Comparison of ENCODE assay signal across 26 cellular contexts in genomic region chr16:2081685-2082084, GRCh38. TPM values are rescaled to one million over a fixed set of nuclear protein-coding genes. Genes with fewer than 3 reads are reported as not detected.
A peak's percentile ranks its signal among the peaks of the same experiment; 100 is the strongest.
DNase-seq lines count a peak whose midpoint lies in the region; ATAC-seq and TF ChIP-seq lines count a peak whose summit lies in the region.
"Had no signal": no experiment of that assay in that cellular context is flagged by ENCODE, and none has a peak within 500 bp of the region (broad histone marks: within the 10 kb centered on the region; RNA-seq: fewer than 3 reads in every experiment).

No MANE protein-coding gene starts in this region.

- no peaks in the 10 kb centered on the region for H3K36me3 Mint-ChIP-seq in activated CD8-positive, alpha-beta T cell treated with anti-CD3 and anti-CD28 coated beads for 36 hours (ENCODE audit: low read depth)
- H3K36me3 Mint-ChIP-seq: activated CD4-positive, alpha-beta memory T cell treated with anti-CD3 and anti-CD28 coated beads for 36 hours; neural progenitor cell had no signal

- TF ChIP-seq POLR2A in adrenal gland (IDR thresholded peaks at IDR 0.05), result no peak
- no peak for TF ChIP-seq POLR2A in gastroesophageal sphincter (IDR thresholded peaks at IDR 0.05)
- TF ChIP-seq POLR2A in ovary (IDR thresholded peaks at IDR 0.05), result no peak
- no peak for TF ChIP-seq POLR2A in GM18505 (IDR thresholded peaks at IDR 0.05; ENCODE audit: borderline replicate concordance, extremely low read depth, insufficient read depth, insufficient read length)

- H3K27ac Mint-ChIP-seq in activated CD8-positive, alpha-beta T cell treated with anti-CD3 and anti-CD28 coated beads for 36 hours, result no peak overlapping the region
- H3K27ac Mint-ChIP-seq: activated CD4-positive, alpha-beta memory T cell treated with anti-CD3 and anti-CD28 coated beads for 36 hours; T-helper 17 cell had no signal

- H3K9me3 ChIP-seq in BLaER1 (no peaks in the 10 kb centered on the region), adrenal gland (replicated peaks in 1 of 3) (no peaks in the 10 kb centered on the region), gastroesophageal sphincter (no peaks in the 10 kb centered on the region), ovary (no peaks in the 10 kb centered on the region)
- H3K9me3 ChIP-seq: mucosa of descending colon, SJSA1 had no signal

- POLR2A ChIA-PET in activated CD8-positive, alpha-beta T cell treated with anti-CD3 and anti-CD28 coated beads for 36 hours (lab: Charles Lee), result interaction anchor here (1.0 kb wide), 1 partner anchor 15 kb away, joined by 3 read pairs; no protein-coding TSS in a partner anchor

- no peaks in the 10 kb centered on the region for H3K27me3 Mint-ChIP-seq in activated CD8-positive, alpha-beta T cell treated with anti-CD3 and anti-CD28 coated beads for 36 hours
- H3K27me3 Mint-ChIP-seq: activated CD4-positive, alpha-beta memory T cell treated with anti-CD3 and anti-CD28 coated beads for 36 hours; central memory CD8-positive, alpha-beta T cell; IgD-negative memory B cell; T-helper 17 cell had no signal

- no peak overlapping the region for H3K4me3 Mint-ChIP-seq in activated CD8-positive, alpha-beta T cell treated with anti-CD3 and anti-CD28 coated beads for 36 hours
- H3K4me3 Mint-ChIP-seq: activated CD4-positive, alpha-beta memory T cell treated with anti-CD3 and anti-CD28 coated beads for 36 hours; central memory CD8-positive, alpha-beta T cell; IgD-negative memory B cell; neural progenitor cell; T-helper 17 cell had no signal

- peak overlapping the region; percentile 98 for H3K4me2 ChIP-seq in BLaER1
- H3K4me2 ChIP-seq: neural progenitor cell had no signal

- intact Hi-C loops in adrenal gland (cut with DNase I), result loop anchor here in 1 of 2 donors (5.0 kb wide), 1 partner anchor 59 kb away; no protein-coding TSS in a partner anchor
- intact Hi-C loops in ovary (cut with DNase I), result no loop called here
- intact Hi-C loops in activated CD8-positive, alpha-beta T cell treated with anti-CD3 and anti-CD28 coated beads for 36 hours (cut with micrococcal nuclease), result no loop called here

- no peaks in the 10 kb centered on the region for H3K9me3 Mint-ChIP-seq in activated CD8-positive, alpha-beta T cell treated with anti-CD3 and anti-CD28 coated beads for 36 hours
- H3K9me3 Mint-ChIP-seq: activated CD4-positive, alpha-beta memory T cell treated with anti-CD3 and anti-CD28 coated beads for 36 hours; central memory CD8-positive, alpha-beta T cell; IgD-negative memory B cell; neural progenitor cell had no signal

- 77 to 87% (median 81%) methylated on average over 4 to 17 of the region's 17 CpGs for WGBS in adrenal gland, 4 donors
- WGBS in gastroesophageal sphincter (ENCODE audit: low coverage in 1 of 2), 2 donors, result no CpG with 5 or more reads among the region's 17 CpGs
- WGBS in ovary, 3 donors, result 59 to 79% (median 70%) methylated on average over 15 to 17 of the region's 17 CpGs

- H3K27ac ChIP-seq in BLaER1, result peak overlapping the region; percentile 84
- peak overlapping the region in 3 of 5 donors; percentile 26 to 81 (median 76) for H3K27ac ChIP-seq in adrenal gland
- H3K27ac ChIP-seq in gastroesophageal sphincter, result peak overlapping the region in 2 of 4 donors; percentile 54 to 58
- peak overlapping the region; percentile 72 to 76 for H3K27ac ChIP-seq in ovary
- H3K27ac ChIP-seq: C4-2B, neural progenitor cell, SJSA1 had no signal

- no peak overlapping the region for H3K4me3 ChIP-seq in BLaER1
- H3K4me3 ChIP-seq in adrenal gland, result no peak overlapping the region
- no peak overlapping the region for H3K4me3 ChIP-seq in gastroesophageal sphincter
- no peak overlapping the region for H3K4me3 ChIP-seq in ovary
- H3K4me3 ChIP-seq: mucosa of descending colon, neural progenitor cell, SJSA1 had no signal

- DNase-seq in adrenal gland (no peak), ovary (no peak), NCI-H2081 treated with DMSO at 0.1 percent for 48 hours (lab: John Stamatoyannopoulos, UW) (no peak)
- DNase-seq in activated CD8-positive, alpha-beta T cell treated with anti-CD3 and anti-CD28 coated beads for 36 hours, result no peak
- DNase-seq: ACHN; activated CD4-positive, alpha-beta memory T cell treated with anti-CD3 and anti-CD28 coated beads for 36 hours; activated naive CD4-positive, alpha-beta T cell treated with Interleukin-2 at 50 U/mL for 16 hours; activated T-cell treated with anti-CD3 and anti-CD28 coated beads for 4 hours; amygdala; left cardiac atrium; MM.1S; NCI-H2227 treated with DMSO at 0.1 percent for 48 hours; NCI-H82; stimulated activated CD4-positive, alpha-beta T cell treated with anti-CD3 and anti-CD28 coated beads, Interleukin-12 subunit alpha, Interleukin-12 subunit beta, amount 100 ng/mL, for 4 hours; stimulated activated CD8-positive, alpha-beta memory T cell treated with anti-CD3 and anti-CD28 coated beads, Interleukin-4, amount 100 ng/mL, for 48 hours; T-helper 17 cell had no signal

- H3K4me1 Mint-ChIP-seq in activated CD8-positive, alpha-beta T cell treated with anti-CD3 and anti-CD28 coated beads for 36 hours (ENCODE audit: low read depth), result no peaks in the 10 kb centered on the region

- no peak for TF ChIP-seq EP300 in gastroesophageal sphincter (IDR thresholded peaks at IDR 0.05)
- no peak for TF ChIP-seq EP300 in ovary (IDR thresholded peaks at IDR 0.05)

- H3K4me1 ChIP-seq in BLaER1, result peaks cover 87% of the 10 kb centered on the region
- peaks cover 0 to 19% of the 10 kb centered on the region in 2 donors for H3K4me1 ChIP-seq in adrenal gland (replicated peaks in 1 of 2)
- peaks cover 0 to 30% (median 11%) of the 10 kb centered on the region in 3 donors for H3K4me1 ChIP-seq in gastroesophageal sphincter
- H3K4me1 ChIP-seq in ovary (ENCODE audit: insufficient read depth), result peaks cover 8% of the 10 kb centered on the region
- H3K4me1 ChIP-seq: neural progenitor cell, SJSA1 had no signal

- peaks cover 28% of the 10 kb centered on the region for H4K20me1 ChIP-seq in BLaER1

- ATAC-seq in gastroesophageal sphincter (peak; percentile 1), GM21737 (IDR thresholded peaks at IDR 0.05; ENCODE audit: unreplicated experiment) (no peak), GM18505 (IDR thresholded peaks at IDR 0.05; ENCODE audit: unreplicated experiment) (no peak)
- ATAC-seq in activated CD8-positive, alpha-beta T cell treated with anti-CD3 and anti-CD28 coated beads for 36 hours, result no peak
- ATAC-seq: T-helper 17 cell had no signal

- CTCF ChIA-PET in activated CD8-positive, alpha-beta T cell treated with anti-CD3 and anti-CD28 coated beads for 36 hours (lab: Charles Lee), result no interaction called here

- H3K27me3 ChIP-seq in BLaER1 (no peaks in the 10 kb centered on the region), adrenal gland (no peaks in the 10 kb centered on the region), gastroesophageal sphincter (no peaks in the 10 kb centered on the region), ovary (no peaks in the 10 kb centered on the region)
- H3K27me3 ChIP-seq: neural progenitor cell, SJSA1 had no signal

- TF ChIP-seq CTCF in adrenal gland (IDR thresholded peaks at IDR 0.05), result no peak
- no peak for TF ChIP-seq CTCF in gastroesophageal sphincter (IDR thresholded peaks at IDR 0.05)
- TF ChIP-seq CTCF in ovary (IDR thresholded peaks at IDR 0.05), result no peak
- no peak for TF ChIP-seq CTCF in activated CD8-positive, alpha-beta T cell treated with anti-CD3 and anti-CD28 coated beads for 36 hours (IDR thresholded peaks at IDR 0.05)

- H3K36me3 ChIP-seq in BLaER1 (peaks cover 74% of the 10 kb centered on the region), adrenal gland (replicated peaks in 1 of 2) (peaks cover 0 to 81% of the 10 kb centered on the region in 2 donors), gastroesophageal sphincter (peaks cover 0 to 100% of the 10 kb centered on the region in 2 donors), ovary (no peaks in the 10 kb centered on the region)
- H3K36me3 ChIP-seq: neural progenitor cell had no signal

- H3K9ac ChIP-seq in BLaER1, result peak overlapping the region; percentile 44; the same call in 1 of the 2 replicates
- H3K9ac ChIP-seq: neural progenitor cell had no signal

RNA-seq across cellular contexts. Expression of gene TSC2, which starts 33.9 kb away (rescaled TPM):
- total RNA-seq in adrenal gland, result 100 to 1,000 TPM in 2 of 8 donors, 10 to 100 TPM in 6; 44.7 to 148 (median 92.6) TPM
- 100 to 1,000 TPM in 2 of 3 donors, 10 to 100 TPM in 1; 56.9 to 333 (median 105) TPM for polyA plus RNA-seq in adrenal gland
- total RNA-seq in gastroesophageal sphincter, result 10 to 100 TPM; 36.3 to 78.8 (median 54.6) TPM
- 100 to 1,000 TPM in 4 of 7 donors, 10 to 100 TPM in 3; 47.0 to 150 (median 131) TPM for total RNA-seq in ovary
- polyA plus RNA-seq in ovary, result 10 to 100 TPM; 51.7 to 72.1 TPM
- 10 to 100 TPM; 54.4 to 57.3 TPM for total RNA-seq in activated CD8-positive, alpha-beta T cell treated with anti-CD3 and anti-CD28 coated beads for 36 hours

RNA-seq across cellular contexts. Expression of gene NTHL1, which starts 34.1 kb away (rescaled TPM):
- total RNA-seq in adrenal gland (10 to 100 TPM in 6 of 8 donors, 1 to 10 TPM in 2; 7.9 to 29.3 (median 14.4) TPM), gastroesophageal sphincter (10 to 100 TPM; 18.4 to 25.4 (median 21.6) TPM), ovary (10 to 100 TPM; 17.1 to 38.1 (median 23.9) TPM)
- polyA plus RNA-seq in adrenal gland (10 to 100 TPM in 2 of 3 donors, 1 to 10 TPM in 1; 1.5 to 36.6 (median 34.3) TPM), ovary (10 to 100 TPM in 1 of 2 donors, 1 to 10 TPM in 1; 1.9 to 27.3 TPM)
- 10 to 100 TPM; 28.2 to 29.8 TPM for total RNA-seq in activated CD8-positive, alpha-beta T cell treated with anti-CD3 and anti-CD28 coated beads for 36 hours

RNA-seq across cellular contexts. Expression of gene PKD1, which starts 54.0 kb away (rescaled TPM):
- total RNA-seq in adrenal gland (100 to 1,000 TPM in 5 of 8 donors, 10 to 100 TPM in 3; 43.5 to 145 (median 104) TPM), gastroesophageal sphincter (100 to 1,000 TPM; 181 to 492 (median 352) TPM), ovary (100 to 1,000 TPM in 6 of 7 donors, 10 to 100 TPM in 1; 78.8 to 203 (median 145) TPM)
- polyA plus RNA-seq in adrenal gland (100 to 1,000 TPM in 2 of 3 donors, 1 to 10 TPM in 1; 9.2 to 359 (median 104) TPM), ovary (100 to 1,000 TPM in 1 of 2 donors, 1 to 10 TPM in 1; 8.7 to 113 TPM)
- total RNA-seq in activated CD8-positive, alpha-beta T cell treated with anti-CD3 and anti-CD28 coated beads for 36 hours, result 10 to 100 TPM; 74.7 to 85.1 TPM

RNA-seq across cellular contexts. Expression of gene NHERF2, which starts 55.0 kb away (rescaled TPM):
- total RNA-seq in adrenal gland, result 100 to 1,000 TPM in 2 of 8 donors, 10 to 100 TPM in 6; 49.2 to 155 (median 67.7) TPM
- polyA plus RNA-seq in adrenal gland, result 100 to 1,000 TPM in 2 of 3 donors, 10 to 100 TPM in 1; 12.5 to 263 (median 147) TPM
- 100 to 1,000 TPM in 1 of 4 donors, 10 to 100 TPM in 3; 43.8 to 106 (median 63.8) TPM for total RNA-seq in gastroesophageal sphincter
- 100 to 1,000 TPM in 1 of 7 donors, 10 to 100 TPM in 6; 25.0 to 118 (median 78.7) TPM for total RNA-seq in ovary
- 100 to 1,000 TPM in 1 of 2 donors, 1 to 10 TPM in 1; 6.3 to 101 TPM for polyA plus RNA-seq in ovary
- total RNA-seq in activated CD8-positive, alpha-beta T cell treated with anti-CD3 and anti-CD28 coated beads for 36 hours, result 1 to 10 TPM; 2.8 to 3.0 TPM
- polyA plus RNA-seq: IgD-negative memory B cell had no signal
